ENCODE assay signal across 10 cellular contexts in the genomic region with DNA sequence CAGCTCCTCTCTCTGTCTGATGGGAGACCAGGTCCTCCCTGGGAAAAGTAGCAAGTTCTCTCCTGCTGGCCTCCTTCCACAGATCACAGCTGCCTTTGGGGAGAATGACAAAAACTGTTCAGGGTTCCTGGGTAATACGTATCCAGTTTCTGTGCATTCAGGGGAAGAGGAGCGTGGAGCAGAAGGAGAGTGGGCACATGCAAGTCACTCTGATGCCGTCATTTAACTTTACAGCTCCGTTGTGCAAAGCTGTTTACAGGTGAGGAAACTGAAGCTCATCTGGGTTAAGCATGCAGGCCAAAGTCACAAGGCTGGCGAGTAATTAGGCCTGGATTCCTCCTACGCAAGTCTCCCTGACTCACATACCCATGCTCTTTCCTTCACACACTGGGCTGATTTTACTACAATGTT. TPM values are rescaled to one million over a fixed set of nuclear protein-coding genes. Genes with fewer than 3 reads are reported as not detected.
DNase-seq lines count a peak whose midpoint lies in the region; ATAC-seq, FAIRE-seq and TF ChIP-seq lines count a peak whose summit lies in the region.
"Had no signal": no experiment of that assay in that cellular context is flagged by ENCODE, and none has a peak within 500 bp of the region (broad histone marks: within the 10 kb centered on the region; RNA-seq: fewer than 3 reads in every experiment).

No MANE protein-coding gene starts in this region.

- DNase-seq in Caco-2 (peak in 1 of 2 experiments; percentile 53), esophagus muscularis mucosa (ENCODE audit: extremely low spot score) (no peak), osteocyte (ENCODE audit: extremely low spot score, unreplicated experiment) (no peak), small intestine (no peak)

- H3K4me3 Mint-ChIP-seq in Caco-2 (ENCODE audit: unreplicated experiment) (peak overlapping the region; percentile 57), osteocyte (ENCODE audit: unreplicated experiment) (no peak overlapping the region)
- H3K4me3 Mint-ChIP-seq: T-helper 2 cell treated with Interferon-gamma antibody and Interleukin-4, amounts not matched to agents 5 μg/mL and 100 μg/mL, for 36 hours had no signal

- H3K4me1 Mint-ChIP-seq in Caco-2 (ENCODE audit: low read depth, unreplicated experiment) (peaks cover 60% of the 10 kb centered on the region), osteocyte (ENCODE audit: unreplicated experiment) (peaks cover 58% of the 10 kb centered on the region)

- H3K27me3 ChIP-seq in Caco-2 (replicated peaks; ENCODE audit: control insufficient read depth, insufficient read depth, low read length) (no peaks in the 10 kb centered on the region), esophagus muscularis mucosa (no peaks in the 10 kb centered on the region), small intestine (ENCODE audit: control insufficient read depth in 2 of 2, insufficient read depth in 2 of 2, low read length in 2 of 2) (no peaks in the 10 kb centered on the region)
- H3K27me3 ChIP-seq: cardiac muscle cell had no signal

- TF ChIP-seq CTCF in Caco-2 (IDR thresholded peaks at IDR 0.05; ENCODE audit: insufficient read depth in 1 of 2, low read depth in 1 of 2, low read length in 1 of 2, severe bottlenecking in 1 of 2, unreplicated experiment in 1 of 2), result no peak
- TF ChIP-seq CTCF in esophagus muscularis mucosa (IDR thresholded peaks at IDR 0.05), result no peak
- TF ChIP-seq CTCF in osteocyte (IDR thresholded peaks at IDR 0.05), result no peak

- H3K9me3 ChIP-seq in Caco-2, result peaks cover 9% of the 10 kb centered on the region
- H3K9me3 ChIP-seq in esophagus muscularis mucosa, result no peaks in the 10 kb centered on the region
- H3K9me3 ChIP-seq in small intestine (ENCODE audit: control insufficient read depth, low read depth), result no peaks in the 10 kb centered on the region

- FAIRE-seq in small intestine (lab: Jason Lieb, UNC), result no peak

- WGBS in esophagus muscularis mucosa, result 81% methylated on average over 6 of the region's 6 CpGs
- 83 to 85% (median 84%) methylated on average over 6 of the region's 6 CpGs for WGBS in small intestine, 3 donors

- ATAC-seq in GM18909 (IDR thresholded peaks at IDR 0.05; ENCODE audit: poor library complexity, unreplicated experiment) (no peak), GM18498 (IDR thresholded peaks at IDR 0.05; ENCODE audit: unreplicated experiment) (no peak), GM18858 (IDR thresholded peaks at IDR 0.05; ENCODE audit: unreplicated experiment) (no peak)

- POLR2A ChIA-PET in Caco-2 (lab: Charles Lee), result interaction anchor here (0.5 to 0.6 kb wide), 2 partner anchors 85 to 105 kb away, joined by 3 read pairs; no protein-coding TSS in a partner anchor

- H3K27me3 Mint-ChIP-seq in Caco-2 (ENCODE audit: insufficient read depth, unreplicated experiment), result no peaks in the 10 kb centered on the region
- H3K27me3 Mint-ChIP-seq in osteocyte (ENCODE audit: unreplicated experiment), result no peaks in the 10 kb centered on the region

- no peaks in the 10 kb centered on the region for H3K36me3 ChIP-seq in Caco-2 (ENCODE audit: control insufficient read depth, insufficient read depth, low read length)
- no peaks in the 10 kb centered on the region for H3K36me3 ChIP-seq in esophagus muscularis mucosa
- H3K36me3 ChIP-seq in small intestine (ENCODE audit: control insufficient read depth in 2 of 2, insufficient read depth in 2 of 2, low read length in 2 of 2), result no peaks in the 10 kb centered on the region
- H3K36me3 ChIP-seq: cardiac muscle cell had no signal

- intact Hi-C loops in Caco-2 (cut with micrococcal nuclease; ENCODE audit: unreplicated experiment) (loop anchor here (5.0 kb wide), 1 partner anchor 258 kb away; the partner anchor contains the start of gene HPS3), esophagus muscularis mucosa (cut with DNase I) (loop anchor here (5.0 kb wide), 1 partner anchor 258 kb away; the partner anchor contains the start of gene HPS3)

- H3K4me3 ChIP-seq in Caco-2 (ENCODE audit: low read depth, low read length), result no peak overlapping the region
- H3K4me3 ChIP-seq in esophagus muscularis mucosa, result no peak overlapping the region
- H3K4me3 ChIP-seq in small intestine (ENCODE audit: low read depth in 1 of 2, low read length in 2 of 2), result no peak overlapping the region
- H3K4me3 ChIP-seq: cardiac muscle cell had no signal

- no peak for TF ChIP-seq EP300 in esophagus muscularis mucosa (IDR thresholded peaks at IDR 0.05)

- H3K9me3 Mint-ChIP-seq in Caco-2 (ENCODE audit: unreplicated experiment), result no peaks in the 10 kb centered on the region
- H3K9me3 Mint-ChIP-seq in osteocyte (ENCODE audit: unreplicated experiment), result peaks cover 3% of the 10 kb centered on the region
- H3K9me3 Mint-ChIP-seq: T-helper 2 cell treated with Interferon-gamma antibody and Interleukin-4, amounts not matched to agents 5 μg/mL and 100 μg/mL, for 36 hours had no signal

- H3K4me1 ChIP-seq in Caco-2 (peaks cover 81% of the 10 kb centered on the region), esophagus muscularis mucosa (peaks cover 14 to 31% (median 22%) of the 10 kb centered on the region in 4 donors), small intestine (ENCODE audit: control insufficient read depth in 2 of 2, insufficient read depth in 1 of 2, low read depth in 1 of 2, low read length in 1 of 2) (peaks cover 4 to 12% of the 10 kb centered on the region in 2 donors)

- H3K27ac ChIP-seq in esophagus muscularis mucosa (replicated peaks in 1 of 4) (peak overlapping the region in 3 of 4 donors; percentile 15 to 77 (median 43)), small intestine (ENCODE audit: low read depth in 1 of 2, low read length in 1 of 2) (no peak overlapping the region)
- H3K27ac ChIP-seq: cardiac muscle cell had no signal

- CTCF ChIA-PET in Caco-2 (lab: Charles Lee), result no interaction called here

- H3K36me3 Mint-ChIP-seq in Caco-2 (ENCODE audit: insufficient read depth, unreplicated experiment) (peaks cover 33% of the 10 kb centered on the region), osteocyte (ENCODE audit: unreplicated experiment) (no peaks in the 10 kb centered on the region)

- no peak for TF ChIP-seq POLR2A in esophagus muscularis mucosa (IDR thresholded peaks at IDR 0.05; ENCODE audit: low read depth)

- peak overlapping the region; percentile 95 for H3K27ac Mint-ChIP-seq in Caco-2 (ENCODE audit: unreplicated experiment)
- peak overlapping the region; percentile 94 for H3K27ac Mint-ChIP-seq in osteocyte (ENCODE audit: unreplicated experiment)
- H3K27ac Mint-ChIP-seq: T-helper 2 cell treated with Interferon-gamma antibody and Interleukin-4, amounts not matched to agents 5 μg/mL and 100 μg/mL, for 36 hours had no signal

- no TSS peak for BruUV-seq in Caco-2 (replicated peaks; lab: Mats Ljungman, UMichigan)

TF ChIP-seq in PFSK-1, 5 proteins besides CTCF, POLR2A, EP300 and RAD21:
- TF ChIP-seq FOXP2 (optimal IDR thresholded peaks at IDR 0.05; ENCODE audit: borderline replicate concordance, extremely low read depth, extremely low read length, insufficient read depth) (no peak), SIN3A (IDR thresholded peaks at IDR 0.05; ENCODE audit: borderline replicate concordance, insufficient read depth, low read length) (peak; percentile 47; the same call in 1 of the 2 replicates), TAF1 (IDR thresholded peaks at IDR 0.05; ENCODE audit: borderline replicate concordance, insufficient read depth, low read length) (no peak)
TF ChIP-seq in PFSK-1: peak in this region for 1.

RNA-seq across cellular contexts. Expression of gene TM4SF1, which starts 7.5 kb away (rescaled TPM):
- total RNA-seq in Caco-2 (2022) (49.2 and 78.3 TPM in 2 replicates), esophagus muscularis mucosa (100 to 1,000 TPM in 1 of 4 donors, 10 to 100 TPM in 3; 28.7 to 151 (median 77.7) TPM), osteocyte (120 and 122 TPM in 2 replicates)
- 2.1 TPM for polyA plus RNA-seq in PFSK-1 (2012; ENCODE audit: insufficient read length, low read depth)
- polyA plus RNA-seq in small intestine, result 10 to 100 TPM in 2 of 3 donors, 1 to 10 TPM in 1; 3.1 to 88.4 (median 10.5) TPM

RNA-seq across cellular contexts. Expression of gene TM4SF18, which starts 51.5 kb away (rescaled TPM):
- total RNA-seq in Caco-2 (2022) (not detected in 2 replicates), esophagus muscularis mucosa (10 to 100 TPM in 1 of 4 donors, 1 to 10 TPM in 2, under 1 TPM in 1; 0.83 to 10.6 (median 6.5) TPM), osteocyte (2.2 and 3.7 TPM in 2 replicates)
- not detected for polyA plus RNA-seq in PFSK-1 (2012; ENCODE audit: insufficient read length, low read depth)
- 1 to 10 TPM in 1 of 3 donors, under 1 TPM in 1, not detected in 1; 0.27 to 1.1 TPM for polyA plus RNA-seq in small intestine
- polyA plus RNA-seq: cardiac muscle cell had no signal

Comparison
In these comparisons a context has a peak if more than half of its experiments do, and no peak if none do; other contexts are left out.
1. H3K27ac ChIP-seq: peak in esophagus muscularis mucosa (3 of 4); none in small intestine (0 of 2).